Comparison of ENCODE assay signal across 17 cellular contexts in genomic region chr1:54869173-54869851, GRCh38. TPM values are rescaled to one million over a fixed set of nuclear protein-coding genes. Genes with fewer than 3 reads are reported as not detected.
A peak's percentile ranks its signal among the peaks of the same experiment; 100 is the strongest.
DNase-seq lines count a peak whose midpoint lies in the region; ATAC-seq and TF ChIP-seq lines count a peak whose summit lies in the region.
"Had no signal": no experiment of that assay in that cellular context is flagged by ENCODE, and none has a peak within 500 bp of the region (broad histone marks: within the 10 kb centered on the region; RNA-seq: fewer than 3 reads in every experiment).

No MANE protein-coding gene starts in this region.

- no peaks in the 10 kb centered on the region for H3K9me3 Mint-ChIP-seq in activated naive CD8-positive, alpha-beta T cell treated with anti-CD3 and anti-CD28 coated beads for 36 hours
- H3K9me3 Mint-ChIP-seq: H9 had no signal

- H3K9ac ChIP-seq in liver (ENCODE audit: low read depth in 1 of 2, low read length in 2 of 2): no peak overlapping the region
- H3K9ac ChIP-seq: GM23248, SK-N-SH had no signal

- ATAC-seq in HG03432 (IDR thresholded peaks at IDR 0.05; ENCODE audit: unreplicated experiment): no peak

- no peaks in the 10 kb centered on the region for H3K4me1 Mint-ChIP-seq in activated naive CD8-positive, alpha-beta T cell treated with anti-CD3 and anti-CD28 coated beads for 36 hours
- H3K4me1 Mint-ChIP-seq: H9 had no signal

- no peaks in the 10 kb centered on the region for H3K9me3 ChIP-seq in liver (ENCODE audit: control insufficient read depth in 4 of 4, low read length in 3 of 4)
- H3K9me3 ChIP-seq in esophagus squamous epithelium: no peaks in the 10 kb centered on the region
- H3K9me3 ChIP-seq: Peyer's patch, SK-N-SH had no signal

- TF ChIP-seq CTCF in VCaP (conservative IDR thresholded peaks at IDR 0.05) (no peak), liver (IDR thresholded peaks at IDR 0.05; ENCODE audit: low read depth, low read length, missing input control) (no peak), esophagus squamous epithelium (IDR thresholded peaks at IDR 0.05) (no peak)

- H3K27ac Mint-ChIP-seq in activated naive CD8-positive, alpha-beta T cell treated with anti-CD3 and anti-CD28 coated beads for 36 hours: no peak overlapping the region
- H3K27ac Mint-ChIP-seq: H9 had no signal

- H3K36me3 ChIP-seq in liver (ENCODE audit: control insufficient read depth in 4 of 4, insufficient read depth in 3 of 4, low read depth in 1 of 4, low read length in 3 of 4) (peaks cover 11 to 50% (median 40%) of the 10 kb centered on the region in 4 donors), esophagus squamous epithelium (peaks cover 18 to 100% (median 29%) of the 10 kb centered on the region in 3 donors)

- H3K4me3 ChIP-seq in liver (ENCODE audit: low read depth in 1 of 3, low read length in 3 of 3): no peak overlapping the region
- no peak overlapping the region for H3K4me3 ChIP-seq in esophagus squamous epithelium
- H3K4me3 ChIP-seq: GM23248, Peyer's patch had no signal

- H3K4me1 ChIP-seq in liver (ENCODE audit: control insufficient read depth in 4 of 4, insufficient read depth in 4 of 4, low read length in 3 of 4) (peaks cover 29 to 81% (median 77%) of the 10 kb centered on the region in 4 donors), esophagus squamous epithelium (no peaks in the 10 kb centered on the region)
- H3K4me1 ChIP-seq: Peyer's patch had no signal

- H3K4me3 Mint-ChIP-seq in activated naive CD8-positive, alpha-beta T cell treated with anti-CD3 and anti-CD28 coated beads for 36 hours: no peak overlapping the region
- H3K4me3 Mint-ChIP-seq: H9 had no signal

- H3K27me3 ChIP-seq in liver (ENCODE audit: control insufficient read depth in 4 of 4, insufficient read depth in 4 of 4, low read length in 3 of 4) (no peaks in the 10 kb centered on the region), esophagus squamous epithelium (no peaks in the 10 kb centered on the region)
- H3K27me3 ChIP-seq: Peyer's patch had no signal

- DNase-seq in DMS53 (lab: John Stamatoyannopoulos, UW): peak; percentile 83
- DNase-seq in activated naive CD8-positive, alpha-beta T cell treated with anti-CD3 and anti-CD28 coated beads for 36 hours: no peak
- DNase-seq in esophagus squamous epithelium (lab: John Stamatoyannopoulos, UW): no peak
- no peak for DNase-seq in NCI-H526 treated with DMSO at 0.1 percent for 48 hours (lab: John Stamatoyannopoulos, UW)
- DNase-seq: GM23248, H9, KBM-7, MV-4-11, NCI-H1105, NCI-H2029, NCI-H69, Peyer's patch, SK-N-SH, SW 1271 had no signal

- 39% methylated on average over 6 of the region's 6 CpGs for WGBS in liver
- WGBS in esophagus squamous epithelium, 2 donors: 87 to 92% methylated on average over 6 of the region's 6 CpGs

- H3K36me3 Mint-ChIP-seq in activated naive CD8-positive, alpha-beta T cell treated with anti-CD3 and anti-CD28 coated beads for 36 hours: peaks cover 13% of the 10 kb centered on the region

- TF ChIP-seq RAD21 in liver (IDR thresholded peaks at IDR 0.05): peak; percentile 29 to 37

- TF ChIP-seq POLR2A in esophagus squamous epithelium (IDR thresholded peaks at IDR 0.05): no peak

- H3K27ac ChIP-seq in VCaP (peak overlapping the region; percentile 0; the same call in 1 of the 2 replicates), liver (ENCODE audit: low read depth in 1 of 2, low read length in 2 of 2) (peak overlapping the region; percentile 74 to 87), esophagus squamous epithelium (no peak overlapping the region)
- H3K27ac ChIP-seq: GM23248 had no signal

- intact Hi-C loops in esophagus squamous epithelium (cut with DNase I): no loop called here

- no peaks in the 10 kb centered on the region for H3K27me3 Mint-ChIP-seq in activated naive CD8-positive, alpha-beta T cell treated with anti-CD3 and anti-CD28 coated beads for 36 hours

TF ChIP-seq in liver, 16 proteins besides CTCF, POLR2A, EP300 and RAD21:
- TF ChIP-seq, protein P1, sequence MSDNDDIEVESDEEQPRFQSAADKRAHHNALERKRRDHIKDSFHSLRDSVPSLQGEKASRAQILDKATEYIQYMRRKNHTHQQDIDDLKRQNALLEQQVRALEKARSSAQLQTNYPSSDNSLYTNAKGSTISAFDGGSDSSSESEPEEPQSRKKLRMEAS (IDR thresholded peaks at IDR 0.05): peak; percentile 63
- TF ChIP-seq TAF1 (conservative IDR thresholded peaks at IDR 0.05): no peak
- TF ChIP-seq ATF3 (IDR thresholded peaks at IDR 0.05): peak; percentile 80
- peak; percentile 82 for TF ChIP-seq HNF4G (IDR thresholded peaks at IDR 0.05)
- no peak for TF ChIP-seq GABPA (IDR thresholded peaks at IDR 0.05 in 1 of 2, conservative IDR thresholded peaks at IDR 0.05 in 1 of 2)
- peak; percentile 51 for TF ChIP-seq YY1 (IDR thresholded peaks at IDR 0.05)
- TF ChIP-seq FOXA2 (IDR thresholded peaks at IDR 0.05): peak; percentile 45
- TF ChIP-seq FOXA1 (IDR thresholded peaks at IDR 0.05): no peak
- peak; percentile 88 to 92 for TF ChIP-seq HNF4A (conservative IDR thresholded peaks at IDR 0.05)
- no peak for TF ChIP-seq NR2F2 (IDR thresholded peaks at IDR 0.05)
- TF ChIP-seq RXRA (IDR thresholded peaks at IDR 0.05): peak; percentile 79 to 87
- TF ChIP-seq JUND (IDR thresholded peaks at IDR 0.05): peak; percentile 91 to 93
- TF ChIP-seq EGR1 (IDR thresholded peaks at IDR 0.05; ENCODE audit: low read depth in 2 of 2): no peak
- TF ChIP-seq ZBTB33 (IDR thresholded peaks at IDR 0.05): peak; percentile 63
- TF ChIP-seq, protein P2, sequence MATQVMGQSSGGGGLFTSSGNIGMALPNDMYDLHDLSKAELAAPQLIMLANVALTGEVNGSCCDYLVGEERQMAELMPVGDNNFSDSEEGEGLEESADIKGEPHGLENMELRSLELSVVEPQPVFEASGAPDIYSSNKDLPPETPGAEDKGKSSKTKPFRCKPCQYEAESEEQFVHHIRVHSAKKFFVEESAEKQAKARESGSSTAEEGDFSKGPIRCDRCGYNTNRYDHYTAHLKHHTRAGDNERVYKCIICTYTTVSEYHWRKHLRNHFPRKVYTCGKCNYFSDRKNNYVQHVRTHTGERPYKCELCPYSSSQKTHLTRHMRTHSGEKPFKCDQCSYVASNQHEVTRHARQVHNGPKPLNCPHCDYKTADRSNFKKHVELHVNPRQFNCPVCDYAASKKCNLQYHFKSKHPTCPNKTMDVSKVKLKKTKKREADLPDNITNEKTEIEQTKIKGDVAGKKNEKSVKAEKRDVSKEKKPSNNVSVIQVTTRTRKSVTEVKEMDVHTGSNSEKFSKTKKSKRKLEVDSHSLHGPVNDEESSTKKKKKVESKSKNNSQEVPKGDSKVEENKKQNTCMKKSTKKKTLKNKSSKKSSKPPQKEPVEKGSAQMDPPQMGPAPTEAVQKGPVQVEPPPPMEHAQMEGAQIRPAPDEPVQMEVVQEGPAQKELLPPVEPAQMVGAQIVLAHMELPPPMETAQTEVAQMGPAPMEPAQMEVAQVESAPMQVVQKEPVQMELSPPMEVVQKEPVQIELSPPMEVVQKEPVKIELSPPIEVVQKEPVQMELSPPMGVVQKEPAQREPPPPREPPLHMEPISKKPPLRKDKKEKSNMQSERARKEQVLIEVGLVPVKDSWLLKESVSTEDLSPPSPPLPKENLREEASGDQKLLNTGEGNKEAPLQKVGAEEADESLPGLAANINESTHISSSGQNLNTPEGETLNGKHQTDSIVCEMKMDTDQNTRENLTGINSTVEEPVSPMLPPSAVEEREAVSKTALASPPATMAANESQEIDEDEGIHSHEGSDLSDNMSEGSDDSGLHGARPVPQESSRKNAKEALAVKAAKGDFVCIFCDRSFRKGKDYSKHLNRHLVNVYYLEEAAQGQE (IDR thresholded peaks at IDR 0.05): peak; percentile 30
- peak; percentile 72 for TF ChIP-seq SP1 (IDR thresholded peaks at IDR 0.05)

RNA-seq across cellular contexts. Expression of gene DHCR24, which starts 17.7 kb away (rescaled TPM):
- total RNA-seq in liver (100 to 1,000 TPM; 495 to 815 TPM), esophagus squamous epithelium (100 to 1,000 TPM; 285 to 499 (median 340) TPM)
- polyA plus RNA-seq in liver: 100 to 1,000 TPM; 271 to 705 TPM
- total RNA-seq in activated naive CD8-positive, alpha-beta T cell treated with anti-CD3 and anti-CD28 coated beads for 36 hours: 10 to 100 TPM; 66.1 to 69.4 TPM

Comparison
In these comparisons a context has a peak if more than half of its experiments do, and no peak if none do; other contexts are left out.
1. H3K27ac ChIP-seq: peak in VCaP (single experiment) and liver (2 of 2); none in esophagus squamous epithelium (0 of 4).
2. RNA of gene DHCR24, which starts 17.7 kb away (total RNA-seq): 495 to 815 TPM in liver and 285 to 499 TPM in esophagus squamous epithelium; 66.1 to 69.4 TPM in activated naive CD8-positive, alpha-beta T cell treated with anti-CD3 and anti-CD28 coated beads for 36 hours; every median in the first group is over 4 times any median in the second.